In genomic region chr18:7926526-7926925, GRCh38 we compare ENCODE assay signal across 9 cellular contexts.
DNase-seq lines count a peak whose midpoint lies in the region; ATAC-seq and TF ChIP-seq lines count a peak whose summit lies in the region.
"Had no signal": no experiment of that assay in that cellular context is flagged by ENCODE, and none has a peak within 500 bp of the region (broad histone marks: within the 10 kb centered on the region; RNA-seq: fewer than 3 reads in every experiment).

No MANE protein-coding gene starts in this region.

- no peak for DNase-seq in HFF-Myc (ENCODE audit: extremely low read depth, low read depth)
- DNase-seq in NCI-H748 (lab: John Stamatoyannopoulos, UW; ENCODE audit: unreplicated experiment), result peak; percentile 95
- DNase-seq in epithelial cell of esophagus (ENCODE audit: low read depth), result peak; percentile 32
- no peak for DNase-seq in osteocyte (ENCODE audit: extremely low spot score, unreplicated experiment)
- no peak for DNase-seq in activated CD4-positive, alpha-beta T cell treated with anti-CD3 and anti-CD28 coated beads for 1 hour
- DNase-seq in T-helper 2 cell treated with Interferon-gamma antibody and Interleukin-4, amounts not matched to agents 5 μg/mL and 100 μg/mL, for 36 hours (ENCODE audit: low spot score), result no peak
- DNase-seq in stimulated activated naive CD4-positive, alpha-beta T cell treated with Interleukin-2 at 50 U/mL for 16 hours (lab: John Stamatoyannopoulos, UW), result no peak
- DNase-seq: left cardiac atrium had no signal

- peak overlapping the region; percentile 39 for H3K4me3 Mint-ChIP-seq in osteocyte (ENCODE audit: unreplicated experiment)
- no peak overlapping the region for H3K4me3 Mint-ChIP-seq in T-helper 2 cell treated with Interferon-gamma antibody and Interleukin-4, amounts not matched to agents 5 μg/mL and 100 μg/mL, for 36 hours

- H3K36me3 Mint-ChIP-seq in osteocyte (ENCODE audit: unreplicated experiment), result peaks cover 18% of the 10 kb centered on the region
- H3K36me3 Mint-ChIP-seq in T-helper 2 cell treated with Interferon-gamma antibody and Interleukin-4, amounts not matched to agents 5 μg/mL and 100 μg/mL, for 36 hours (ENCODE audit: low read depth), result no peaks in the 10 kb centered on the region

- TF ChIP-seq CTCF in HFF-Myc (IDR thresholded peaks at IDR 0.05; ENCODE audit: low read depth, low read length, missing control alignments) (peak; percentile 23), epithelial cell of esophagus (IDR thresholded peaks at IDR 0.05; ENCODE audit: insufficient read depth, low read depth, low read length, missing control alignments) (peak; percentile 25), osteocyte (IDR thresholded peaks at IDR 0.05) (peak; percentile 49)

- H3K9me3 Mint-ChIP-seq in osteocyte (ENCODE audit: unreplicated experiment), result peaks cover 4% of the 10 kb centered on the region
- H3K9me3 Mint-ChIP-seq in T-helper 2 cell treated with Interferon-gamma antibody and Interleukin-4, amounts not matched to agents 5 μg/mL and 100 μg/mL, for 36 hours, result peaks cover 5% of the 10 kb centered on the region

- ATAC-seq in HG03095 (IDR thresholded peaks at IDR 0.05; ENCODE audit: unreplicated experiment), result no peak
- ATAC-seq: left cardiac atrium had no signal

- peaks cover 76% of the 10 kb centered on the region for H3K4me1 Mint-ChIP-seq in osteocyte (ENCODE audit: unreplicated experiment)
- H3K4me1 Mint-ChIP-seq in T-helper 2 cell treated with Interferon-gamma antibody and Interleukin-4, amounts not matched to agents 5 μg/mL and 100 μg/mL, for 36 hours (ENCODE audit: low read depth), result no peaks in the 10 kb centered on the region

- no peak overlapping the region for H3K4me3 ChIP-seq in HFF-Myc (replicated peaks; ENCODE audit: low read depth, low read length)
- H3K4me3 ChIP-seq in epithelial cell of esophagus (ENCODE audit: low read length), result no peak overlapping the region

- H3K27ac Mint-ChIP-seq in osteocyte (ENCODE audit: unreplicated experiment), result peak overlapping the region; percentile 85
- H3K27ac Mint-ChIP-seq in T-helper 2 cell treated with Interferon-gamma antibody and Interleukin-4, amounts not matched to agents 5 μg/mL and 100 μg/mL, for 36 hours, result no peak overlapping the region

- no peaks in the 10 kb centered on the region for H3K27me3 Mint-ChIP-seq in osteocyte (ENCODE audit: unreplicated experiment)
- no peaks in the 10 kb centered on the region for H3K27me3 Mint-ChIP-seq in T-helper 2 cell treated with Interferon-gamma antibody and Interleukin-4, amounts not matched to agents 5 μg/mL and 100 μg/mL, for 36 hours (ENCODE audit: low read depth)

Comparison
In these comparisons a context has a peak if more than half of its experiments do, and no peak if none do; other contexts are left out.
1. DNase-seq: peak in NCI-H748 (single experiment) and epithelial cell of esophagus (single experiment); none in HFF-Myc (single experiment), osteocyte (single experiment), activated CD4-positive, alpha-beta T cell treated with anti-CD3 and anti-CD28 coated beads for 1 hour (single experiment), T-helper 2 cell treated with Interferon-gamma antibody and Interleukin-4, amounts not matched to agents 5 μg/mL and 100 μg/mL, for 36 hours (single experiment) and stimulated activated naive CD4-positive, alpha-beta T cell treated with Interleukin-2 at 50 U/mL for 16 hours (single experiment).
2. Peak in every context shown above with its lines, with median percentiles within 50 percentile points of each other: CTCF ChIP-seq.